In genomic region chr6:118507636-118508035, GRCh38 we compare ENCODE assay signal across 18 cellular contexts. TPM values are rescaled to one million over a fixed set of nuclear protein-coding genes. Genes with fewer than 3 reads are reported as not detected.
"Had no signal": no experiment of that assay in that cellular context is flagged by ENCODE, and none has a peak within 500 bp of the region (broad histone marks: within the 10 kb centered on the region; RNA-seq: fewer than 3 reads in every experiment).

No MANE protein-coding gene starts in this region.

- ATAC-seq: activated CD4-positive, alpha-beta T cell treated with anti-CD3 and anti-CD28 coated beads for 36 hours; activated CD8-positive, alpha-beta memory T cell treated with anti-CD3 and anti-CD28 coated beads, Interleukin-2, amount 10 ng/mL, durations not matched to agents 7 days and 5 days; natural killer cell treated with Interleukin-12 subunit alpha and Interleukin-12 subunit beta and Interleukin-15 and Interleukin-18, amount 100 ng/mL, for 72 hours had no signal

- H3K9me3 Mint-ChIP-seq: activated CD4-positive, alpha-beta memory T cell treated with anti-CD3 and anti-CD28 coated beads for 36 hours; natural killer cell treated with Interleukin-12 subunit alpha and Interleukin-12 subunit beta and Interleukin-15 and Interleukin-18, amount 100 ng/mL, for 72 hours had no signal

- H3K27ac ChIP-seq: breast epithelium had no signal

- H3K9me3 ChIP-seq: ascending aorta, breast epithelium had no signal

- H3K36me3 Mint-ChIP-seq: natural killer cell treated with Interleukin-12 subunit alpha and Interleukin-12 subunit beta and Interleukin-15 and Interleukin-18, amount 100 ng/mL, for 72 hours had no signal

- H3K4me1 ChIP-seq: breast epithelium had no signal

- H3K4me3 Mint-ChIP-seq: activated CD4-positive, alpha-beta memory T cell treated with anti-CD3 and anti-CD28 coated beads for 36 hours; activated CD4-positive, alpha-beta T cell treated with anti-CD3 and anti-CD28 coated beads for 36 hours; activated CD8-positive, alpha-beta memory T cell treated with anti-CD3 and anti-CD28 coated beads, Interleukin-2, amount 10 ng/mL, durations not matched to agents 7 days and 5 days; natural killer cell treated with Interleukin-12 subunit alpha and Interleukin-12 subunit beta and Interleukin-15 and Interleukin-18, amount 100 ng/mL, for 72 hours had no signal

- H3K27me3 ChIP-seq: ascending aorta, breast epithelium had no signal

- H3K27ac Mint-ChIP-seq: activated CD8-positive, alpha-beta memory T cell treated with anti-CD3 and anti-CD28 coated beads, Interleukin-2, amount 10 ng/mL, durations not matched to agents 7 days and 5 days; natural killer cell treated with Interleukin-12 subunit alpha and Interleukin-12 subunit beta and Interleukin-15 and Interleukin-18, amount 100 ng/mL, for 72 hours had no signal

- FAIRE-seq: kidney had no signal

- H3K4me3 ChIP-seq: ascending aorta, breast epithelium had no signal

- H3K27me3 Mint-ChIP-seq: activated CD4-positive, alpha-beta memory T cell treated with anti-CD3 and anti-CD28 coated beads for 36 hours; activated CD4-positive, alpha-beta T cell treated with anti-CD3 and anti-CD28 coated beads for 36 hours; activated CD8-positive, alpha-beta memory T cell treated with anti-CD3 and anti-CD28 coated beads, Interleukin-2, amount 10 ng/mL, durations not matched to agents 7 days and 5 days; natural killer cell treated with Interleukin-12 subunit alpha and Interleukin-12 subunit beta and Interleukin-15 and Interleukin-18, amount 100 ng/mL, for 72 hours had no signal

- H3K36me3 ChIP-seq: ascending aorta, breast epithelium had no signal

- DNase-seq: activated CD4-positive, alpha-beta memory T cell treated with anti-CD3 and anti-CD28 coated beads for 36 hours; activated CD4-positive, alpha-beta T cell treated with anti-CD3 and anti-CD28 coated beads for 36 hours; activated CD8-positive, alpha-beta memory T cell treated with anti-CD3 and anti-CD28 coated beads, Interleukin-2, amount 10 ng/mL, durations not matched to agents 7 days and 5 days; activated gamma-delta T cell treated with Interleukin-2 at 50 U/mL for 16 hours; activated T-cell treated with anti-CD3 and anti-CD28 coated beads, Interleukin-2, amount 50 U/mL, for 1 hour; hypothalamus; kidney; mesenchymal stem cell; small intestine; stimulated activated CD4-positive, alpha-beta T cell treated with anti-CD3 and anti-CD28 coated beads, Interleukin-4, amount 100 ng/mL, for 24 hours; stimulated activated naive CD4-positive, alpha-beta T cell treated with Interleukin-2 at 50 U/mL for 16 hours; substantia nigra; T1000; trophoblast cell had no signal

RNA-seq across cellular contexts. Expression of gene PLN, which starts 40.5 kb away (rescaled TPM):
- total RNA-seq: activated CD4-positive, alpha-beta memory T cell treated with anti-CD3 and anti-CD28 coated beads for 36 hours; activated CD4-positive, alpha-beta T cell treated with anti-CD3 and anti-CD28 coated beads for 36 hours; activated CD8-positive, alpha-beta memory T cell treated with anti-CD3 and anti-CD28 coated beads, Interleukin-2, amount 10 ng/mL, durations not matched to agents 7 days and 5 days; chondrocyte; natural killer cell treated with Interleukin-12 subunit alpha and Interleukin-12 subunit beta and Interleukin-15 and Interleukin-18, amount 100 ng/mL, for 72 hours had no signal
